In genomic region chr7:150382123-150382843, GRCh38 we compare ENCODE assay signal across 14 cellular contexts. TPM values are rescaled to one million over a fixed set of nuclear protein-coding genes. Genes with fewer than 3 reads are reported as not detected.
DNase-seq lines count a peak whose midpoint lies in the region; ATAC-seq and TF ChIP-seq lines count a peak whose summit lies in the region.
"Had no signal": no experiment of that assay in that cellular context is flagged by ENCODE, and none has a peak within 500 bp of the region (broad histone marks: within the 10 kb centered on the region; RNA-seq: fewer than 3 reads in every experiment).

No MANE protein-coding gene starts in this region.

- H3K36me3 ChIP-seq in BLaER1 (peaks cover 32% of the 10 kb centered on the region), GM23338 (ENCODE audit: insufficient read depth) (no peaks in the 10 kb centered on the region)

- H4K20me1 ChIP-seq in BLaER1 (peaks cover 42% of the 10 kb centered on the region), GM23338 (replicated peaks; ENCODE audit: insufficient read depth) (no peaks in the 10 kb centered on the region; the same call in none of the 2 replicates)

- H3K27ac ChIP-seq in BLaER1 (peak overlapping the region; percentile 38), GM23338 (ENCODE audit: low read depth) (peak overlapping the region; percentile 93; the same call in 1 of the 2 replicates)
- H3K27ac ChIP-seq: HL-60 had no signal

- peak overlapping the region; percentile 26 for H3K4me2 ChIP-seq in BLaER1
- peak overlapping the region; percentile 77 for H3K4me2 ChIP-seq in GM23338

- no peak for ATAC-seq in GM23338
- ATAC-seq: activated T-cell treated with anti-CD3 and anti-CD28 coated beads, Interleukin-2, amount 50 U/mL, for 4 hours; CD8-positive, alpha-beta T cell had no signal

- peaks cover 63% of the 10 kb centered on the region for H3K79me2 ChIP-seq in GM23338 (replicated peaks; ENCODE audit: insufficient read depth)

- no peak overlapping the region for H3K9ac ChIP-seq in BLaER1

- peak overlapping the region; percentile 37; the same call in 1 of the 3 replicates for H3K4me3 Mint-ChIP-seq in GM23338
- peak overlapping the region; percentile 76 to 85 (median 79) for H3K4me3 Mint-ChIP-seq in brain
- peak overlapping the region; percentile 60 to 81 (median 76) for H3K4me3 Mint-ChIP-seq in nephron
- H3K4me3 Mint-ChIP-seq: activated T-cell treated with anti-CD3 and anti-CD28 coated beads, Interleukin-2, amount 50 U/mL, for 4 hours; CD8-positive, alpha-beta T cell; stimulated activated naive CD8-positive, alpha-beta T cell treated with anti-CD3 and anti-CD28 coated beads, Interleukin-15, Interleukin-2, amounts not matched to agents 100 ng/mL and 50 ng/mL, for 24 hours had no signal

- H3K36me3 Mint-ChIP-seq in GM23338 (ENCODE audit: low read depth) (peaks cover 24% of the 10 kb centered on the region), brain (peaks cover 12% of the 10 kb centered on the region), nephron (ENCODE audit: low read depth) (peaks cover 4% of the 10 kb centered on the region)

- peaks cover 27% of the 10 kb centered on the region for H3K27me3 Mint-ChIP-seq in GM23338 (ENCODE audit: insufficient read depth, low read depth, poor library complexity)
- peaks cover 7% of the 10 kb centered on the region for H3K27me3 Mint-ChIP-seq in brain
- H3K27me3 Mint-ChIP-seq in nephron (ENCODE audit: low read depth), result no peaks in the 10 kb centered on the region
- H3K27me3 Mint-ChIP-seq: stimulated activated naive CD8-positive, alpha-beta T cell treated with anti-CD3 and anti-CD28 coated beads, Interleukin-15, Interleukin-2, amounts not matched to agents 100 ng/mL and 50 ng/mL, for 24 hours had no signal

- H3K4me1 Mint-ChIP-seq in GM23338, result peaks cover 79% of the 10 kb centered on the region
- peaks cover 89% of the 10 kb centered on the region for H3K4me1 Mint-ChIP-seq in brain
- peaks cover 75% of the 10 kb centered on the region for H3K4me1 Mint-ChIP-seq in nephron

- no peak overlapping the region for H3K4me3 ChIP-seq in BLaER1
- no peak overlapping the region for H3K4me3 ChIP-seq in GM23338
- H3K4me3 ChIP-seq: esophagus muscularis mucosa had no signal

- DNase-seq in GM23338 (ENCODE audit: low spot score), result no peak
- no peak for DNase-seq in SW 1271 (lab: John Stamatoyannopoulos, UW)
- DNase-seq in DMS 273 treated with DMSO at 0.1 percent for 48 hours (lab: John Stamatoyannopoulos, UW), result no peak
- no peak for DNase-seq in DMS153 treated with DMSO at 0.1 percent for 48 hours (lab: John Stamatoyannopoulos, UW; ENCODE audit: unreplicated experiment)
- no peak for DNase-seq in ACHN
- DNase-seq: activated T-cell treated with anti-CD3 and anti-CD28 coated beads, Interleukin-2, amount 50 U/mL, for 4 hours; CD8-positive, alpha-beta T cell; NCI-H187 treated with DMSO at 0.1 percent for 48 hours had no signal

- no peak overlapping the region for H2AFZ ChIP-seq in GM23338

- no peaks in the 10 kb centered on the region for H3K9me3 ChIP-seq in BLaER1
- H3K9me3 ChIP-seq: esophagus muscularis mucosa had no signal

- TF ChIP-seq CTCF in GM23338 (conservative IDR thresholded peaks at IDR 0.05; ENCODE audit: low read depth in 2 of 2) (no peak), brain (conservative IDR thresholded peaks at IDR 0.05) (no peak), nephron (IDR thresholded peaks at IDR 0.05; ENCODE audit: unreplicated experiment in 3 of 3) (no peak)

- H3K4me1 ChIP-seq in BLaER1 (peaks cover 61% of the 10 kb centered on the region), GM23338 (ENCODE audit: insufficient read depth) (peaks cover 76% of the 10 kb centered on the region)

- H3K27ac Mint-ChIP-seq in GM23338 (peak overlapping the region; percentile 94), brain (peak overlapping the region; percentile 95 to 99 (median 96)), nephron (peak overlapping the region; percentile 91 to 96 (median 94))
- H3K27ac Mint-ChIP-seq: CD8-positive, alpha-beta T cell; stimulated activated naive CD8-positive, alpha-beta T cell treated with anti-CD3 and anti-CD28 coated beads, Interleukin-15, Interleukin-2, amounts not matched to agents 100 ng/mL and 50 ng/mL, for 24 hours had no signal

- H3K9me2 ChIP-seq in GM23338 (ENCODE audit: insufficient read depth), result no peaks in the 10 kb centered on the region

- in situ Hi-C loops in ACHN (cut with HindIII; ENCODE audit: low pct_ligation_motif_present, low pct_unique_long_range_greater_than_20kb, low sequenced_read_pairs), result no loop called here

- H3K27me3 ChIP-seq in BLaER1, result no peaks in the 10 kb centered on the region
- no peaks in the 10 kb centered on the region for H3K27me3 ChIP-seq in GM23338 (ENCODE audit: insufficient read depth)
- H3K27me3 ChIP-seq: esophagus muscularis mucosa had no signal

- H3K9me3 Mint-ChIP-seq in GM23338, result no peaks in the 10 kb centered on the region
- no peaks in the 10 kb centered on the region for H3K9me3 Mint-ChIP-seq in brain
- H3K9me3 Mint-ChIP-seq in nephron, result no peaks in the 10 kb centered on the region
- H3K9me3 Mint-ChIP-seq: activated T-cell treated with anti-CD3 and anti-CD28 coated beads, Interleukin-2, amount 50 U/mL, for 4 hours; CD8-positive, alpha-beta T cell; stimulated activated naive CD8-positive, alpha-beta T cell treated with anti-CD3 and anti-CD28 coated beads, Interleukin-15, Interleukin-2, amounts not matched to agents 100 ng/mL and 50 ng/mL, for 24 hours had no signal

- H3F3A ChIP-seq in GM23338 (replicated peaks; ENCODE audit: low read depth), result peaks cover 41% of the 10 kb centered on the region

TF ChIP-seq in GM23338, 12 proteins besides CTCF, POLR2A, EP300 and RAD21 (continues in another document):
- TF ChIP-seq REST (IDR thresholded peaks at IDR 0.05; ENCODE audit: unreplicated experiment) (no peak), ZNF114 (CRISPR knock-in tag; IDR thresholded peaks at IDR 0.05) (no peak)

RNA-seq across cellular contexts. Expression of gene ZNF775, which starts 3.2 kb away (rescaled TPM):
- total RNA-seq in GM23338 (2014; rRNA removed; shearing (Covaris generic)), result 35.2 and 38.2 TPM in 2 replicates
- polyA plus RNA-seq in GM23338 (2016; fragmentation: Nextera tagmentation; extraction: Ambion mirVana) (4.5 and 6.7 TPM in 2 replicates), brain (ENCODE audit: insufficient read depth, low read depth, low replicate concordance) (23.0 TPM)

RNA-seq across cellular contexts. Expression of gene REPIN1, which starts 13.7 kb away (rescaled TPM):
- total RNA-seq in GM23338 (2014; rRNA removed; shearing (Covaris generic)), result 143 and 156 TPM in 2 replicates
- polyA plus RNA-seq in GM23338 (2016; fragmentation: Nextera tagmentation; extraction: Ambion mirVana), result 29.2 and 29.8 TPM in 2 replicates
- 146 TPM for polyA plus RNA-seq in brain (ENCODE audit: insufficient read depth, low read depth, low replicate concordance)

RNA-seq across cellular contexts. Expression of gene RARRES2, which starts 40.9 kb away (rescaled TPM):
- total RNA-seq in GM23338 (2014; rRNA removed; shearing (Covaris generic)), result 164 and 169 TPM in 2 replicates
- polyA plus RNA-seq in GM23338 (2016; fragmentation: Nextera tagmentation; extraction: Ambion mirVana), result 314 and 317 TPM in 2 replicates
- 33.0 TPM for polyA plus RNA-seq in brain (ENCODE audit: insufficient read depth, low read depth, low replicate concordance)
- total RNA-seq: CD8-positive, alpha-beta T cell had no signal

RNA-seq across cellular contexts. Expression of gene ACTR3C, which starts 58.9 kb away (rescaled TPM):
- total RNA-seq in GM23338 (2014; rRNA removed; shearing (Covaris generic)), result 1.5 and 5.8 TPM in 2 replicates
- polyA plus RNA-seq in GM23338 (2016; fragmentation: Nextera tagmentation; extraction: Ambion mirVana) (1.8 and 3.5 TPM in 2 replicates), brain (ENCODE audit: insufficient read depth, low read depth, low replicate concordance) (3.0 TPM)

RNA-seq across cellular contexts. Expression of gene LRRC61, which starts 59.1 kb away (rescaled TPM):
- total RNA-seq in GM23338 (2014; rRNA removed; shearing (Covaris generic)), result 67.6 and 75.2 TPM in 2 replicates
- polyA plus RNA-seq in GM23338 (2016; fragmentation: Nextera tagmentation; extraction: Ambion mirVana) (29.7 and 34.7 TPM in 2 replicates), brain (ENCODE audit: insufficient read depth, low read depth, low replicate concordance) (90.8 TPM)
